ENCODE assay signal across 1 cellular context in the genomic region with DNA sequence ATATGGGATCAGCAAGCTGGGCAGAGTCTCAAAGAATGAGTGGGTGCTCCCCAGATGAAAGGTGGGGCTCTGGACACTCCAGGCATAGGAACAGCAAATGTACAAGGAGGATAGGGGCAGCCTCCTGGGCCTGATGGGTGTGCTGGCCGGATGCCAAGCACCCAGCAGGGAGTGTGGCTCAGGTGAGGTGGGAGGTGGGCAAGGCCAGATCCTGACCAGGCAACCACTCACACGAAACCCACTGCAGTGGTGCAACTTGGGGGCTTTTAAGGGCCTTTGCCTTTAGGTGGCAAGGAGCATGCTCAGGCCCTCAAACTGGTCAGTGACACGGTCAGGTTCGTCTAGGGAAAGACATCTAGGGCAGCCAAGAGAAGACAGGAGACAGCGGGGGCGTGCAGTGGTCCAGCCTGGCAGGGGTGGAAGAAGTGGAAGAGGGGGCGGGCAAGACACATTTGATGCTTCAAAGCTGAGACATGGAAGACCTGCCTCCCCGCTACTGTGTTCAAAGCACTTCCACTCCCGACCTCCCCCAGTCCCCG.
TF ChIP-seq lines count a peak whose summit lies in the region.

No MANE protein-coding gene starts in this region.

TF ChIP-seq in Ishikawa, 13 proteins besides CTCF, POLR2A, EP300 and RAD21 (continued from another document):
- TF ChIP-seq, protein P1, sequence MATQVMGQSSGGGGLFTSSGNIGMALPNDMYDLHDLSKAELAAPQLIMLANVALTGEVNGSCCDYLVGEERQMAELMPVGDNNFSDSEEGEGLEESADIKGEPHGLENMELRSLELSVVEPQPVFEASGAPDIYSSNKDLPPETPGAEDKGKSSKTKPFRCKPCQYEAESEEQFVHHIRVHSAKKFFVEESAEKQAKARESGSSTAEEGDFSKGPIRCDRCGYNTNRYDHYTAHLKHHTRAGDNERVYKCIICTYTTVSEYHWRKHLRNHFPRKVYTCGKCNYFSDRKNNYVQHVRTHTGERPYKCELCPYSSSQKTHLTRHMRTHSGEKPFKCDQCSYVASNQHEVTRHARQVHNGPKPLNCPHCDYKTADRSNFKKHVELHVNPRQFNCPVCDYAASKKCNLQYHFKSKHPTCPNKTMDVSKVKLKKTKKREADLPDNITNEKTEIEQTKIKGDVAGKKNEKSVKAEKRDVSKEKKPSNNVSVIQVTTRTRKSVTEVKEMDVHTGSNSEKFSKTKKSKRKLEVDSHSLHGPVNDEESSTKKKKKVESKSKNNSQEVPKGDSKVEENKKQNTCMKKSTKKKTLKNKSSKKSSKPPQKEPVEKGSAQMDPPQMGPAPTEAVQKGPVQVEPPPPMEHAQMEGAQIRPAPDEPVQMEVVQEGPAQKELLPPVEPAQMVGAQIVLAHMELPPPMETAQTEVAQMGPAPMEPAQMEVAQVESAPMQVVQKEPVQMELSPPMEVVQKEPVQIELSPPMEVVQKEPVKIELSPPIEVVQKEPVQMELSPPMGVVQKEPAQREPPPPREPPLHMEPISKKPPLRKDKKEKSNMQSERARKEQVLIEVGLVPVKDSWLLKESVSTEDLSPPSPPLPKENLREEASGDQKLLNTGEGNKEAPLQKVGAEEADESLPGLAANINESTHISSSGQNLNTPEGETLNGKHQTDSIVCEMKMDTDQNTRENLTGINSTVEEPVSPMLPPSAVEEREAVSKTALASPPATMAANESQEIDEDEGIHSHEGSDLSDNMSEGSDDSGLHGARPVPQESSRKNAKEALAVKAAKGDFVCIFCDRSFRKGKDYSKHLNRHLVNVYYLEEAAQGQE (IDR thresholded peaks at IDR 0.05; ENCODE audit: low read depth) = no peak
TF ChIP-seq in Ishikawa: peak in this region for 1.
